1 cellular context compared by ENCODE assay signal in genomic region chr11:73307323-73308002, GRCh38.
TF ChIP-seq lines count a peak whose summit lies in the region.

No MANE protein-coding gene starts in this region.

TF ChIP-seq in HepG2, 621 proteins besides CTCF, POLR2A, EP300 and RAD21 (continued from another document and continues in another):
- TF ChIP-seq, protein P1, sequence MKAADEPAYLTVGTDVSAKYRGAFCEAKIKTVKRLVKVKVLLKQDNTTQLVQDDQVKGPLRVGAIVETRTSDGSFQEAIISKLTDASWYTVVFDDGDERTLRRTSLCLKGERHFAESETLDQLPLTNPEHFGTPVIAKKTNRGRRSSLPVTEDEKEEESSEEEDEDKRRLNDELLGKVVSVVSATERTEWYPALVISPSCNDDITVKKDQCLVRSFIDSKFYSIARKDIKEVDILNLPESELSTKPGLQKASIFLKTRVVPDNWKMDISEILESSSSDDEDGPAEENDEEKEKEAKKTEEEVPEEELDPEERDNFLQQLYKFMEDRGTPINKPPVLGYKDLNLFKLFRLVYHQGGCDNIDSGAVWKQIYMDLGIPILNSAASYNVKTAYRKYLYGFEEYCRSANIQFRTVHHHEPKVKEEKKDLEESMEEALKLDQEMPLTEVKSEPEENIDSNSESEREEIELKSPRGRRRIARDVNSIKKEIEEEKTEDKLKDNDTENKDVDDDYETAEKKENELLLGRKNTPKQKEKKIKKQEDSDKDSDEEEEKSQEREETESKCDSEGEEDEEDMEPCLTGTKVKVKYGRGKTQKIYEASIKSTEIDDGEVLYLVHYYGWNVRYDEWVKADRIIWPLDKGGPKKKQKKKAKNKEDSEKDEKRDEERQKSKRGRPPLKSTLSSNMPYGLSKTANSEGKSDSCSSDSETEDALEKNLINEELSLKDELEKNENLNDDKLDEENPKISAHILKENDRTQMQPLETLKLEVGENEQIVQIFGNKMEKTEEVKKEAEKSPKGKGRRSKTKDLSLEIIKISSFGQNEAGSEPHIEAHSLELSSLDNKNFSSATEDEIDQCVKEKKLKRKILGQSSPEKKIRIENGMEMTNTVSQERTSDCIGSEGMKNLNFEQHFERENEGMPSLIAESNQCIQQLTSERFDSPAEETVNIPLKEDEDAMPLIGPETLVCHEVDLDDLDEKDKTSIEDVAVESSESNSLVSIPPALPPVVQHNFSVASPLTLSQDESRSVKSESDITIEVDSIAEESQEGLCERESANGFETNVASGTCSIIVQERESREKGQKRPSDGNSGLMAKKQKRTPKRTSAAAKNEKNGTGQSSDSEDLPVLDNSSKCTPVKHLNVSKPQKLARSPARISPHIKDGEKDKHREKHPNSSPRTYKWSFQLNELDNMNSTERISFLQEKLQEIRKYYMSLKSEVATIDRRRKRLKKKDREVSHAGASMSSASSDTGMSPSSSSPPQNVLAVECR (CRISPR knock-in tag; IDR thresholded peaks at IDR 0.05; ENCODE audit: borderline replicate concordance) = peak; percentile 51; the same call in 1 of the 2 replicates
- TF ChIP-seq SKI (IDR thresholded peaks at IDR 0.05; ENCODE audit: partially characterized antibody) (no peak), KAT8 (CRISPR knock-in tag; IDR thresholded peaks at IDR 0.05) (peak; percentile 49; the same call in 1 of the 2 replicates), ZNF138 (CRISPR knock-in tag; IDR thresholded peaks at IDR 0.05; ENCODE audit: low read depth) (no peak), FOSL1 (CRISPR knock-in tag; IDR thresholded peaks at IDR 0.05; ENCODE audit: borderline replicate concordance) (no peak), KLF6 (CRISPR knock-in tag; IDR thresholded peaks at IDR 0.05) (0 out of 2 replicates have a peak, but pooled peaks have one; percentile 55), ZNF569 (CRISPR knock-in tag; IDR thresholded peaks at IDR 0.05; ENCODE audit: borderline replicate concordance) (no peak), MLXIP (CRISPR knock-in tag; IDR thresholded peaks at IDR 0.05; ENCODE audit: borderline replicate concordance) (no peak), ZNF710 (CRISPR knock-in tag; IDR thresholded peaks at IDR 0.05; ENCODE audit: borderline replicate concordance) (peak; percentile 8; the same call in 1 of the 2 replicates), ZNF746 (CRISPR knock-in tag; IDR thresholded peaks at IDR 0.05) (peak; percentile 20), RBAK (CRISPR knock-in tag; IDR thresholded peaks at IDR 0.05) (no peak; the same call in 1 of the 2 replicates), KAT7 (CRISPR knock-in tag; IDR thresholded peaks at IDR 0.05; ENCODE audit: borderline replicate concordance) (0 out of 2 replicates have a peak, but pooled peaks have one; percentile 25), NFE2 (CRISPR knock-in tag; IDR thresholded peaks at IDR 0.05) (no peak), YEATS2 (CRISPR knock-in tag; IDR thresholded peaks at IDR 0.05; ENCODE audit: borderline replicate concordance) (0 out of 2 replicates have a peak, but pooled peaks have one; percentile 19), FOXA3 (CRISPR knock-in tag; IDR thresholded peaks at IDR 0.05) (0 out of 2 replicates have a peak, but pooled peaks have one; percentile 19), ZNF18 (CRISPR knock-in tag; IDR thresholded peaks at IDR 0.05; ENCODE audit: insufficient replicate concordance) (no peak), GTF2F1 (IDR thresholded peaks at IDR 0.05; ENCODE audit: low read length) (no peak), GRHL1 (CRISPR knock-in tag; conservative IDR thresholded peaks at IDR 0.05) (no peak), HOXA9 (CRISPR knock-in tag; IDR thresholded peaks at IDR 0.05; ENCODE audit: borderline replicate concordance) (no peak), ZNF335 (CRISPR knock-in tag; IDR thresholded peaks at IDR 0.05) (0 out of 2 replicates have a peak, but pooled peaks have one; percentile 22), SETDB1 (CRISPR knock-in tag; IDR thresholded peaks at IDR 0.05; ENCODE audit: borderline replicate concordance) (no peak), CEBPG (CRISPR knock-in tag; IDR thresholded peaks at IDR 0.05) (0 out of 2 replicates have a peak, but pooled peaks have one; percentile 9), ZNF674 (CRISPR knock-in tag; IDR thresholded peaks at IDR 0.05; ENCODE audit: low read depth) (no peak), BRD4 (CRISPR knock-in tag; IDR thresholded peaks at IDR 0.05) (no peak; the same call in 1 of the 2 replicates), HMGA1 (CRISPR knock-in tag; conservative IDR thresholded peaks at IDR 0.05) (no peak), ZNF362 (CRISPR knock-in tag; IDR thresholded peaks at IDR 0.05; ENCODE audit: borderline replicate concordance) (no peak), ZNF550 (CRISPR knock-in tag; IDR thresholded peaks at IDR 0.05; ENCODE audit: borderline replicate concordance) (no peak), POLR2AphosphoS5 (IDR thresholded peaks at IDR 0.05; ENCODE audit: low read depth, low read length) (peak; percentile 61; the same call in 1 of the 2 replicates), ZNF773 (CRISPR knock-in tag; IDR thresholded peaks at IDR 0.05; ENCODE audit: borderline replicate concordance) (peak; percentile 61; the same call in 1 of the 2 replicates), PHF5A (CRISPR knock-in tag; IDR thresholded peaks at IDR 0.05; ENCODE audit: low read depth, unreplicated experiment) (no peak)
- TF ChIP-seq, protein P2, sequence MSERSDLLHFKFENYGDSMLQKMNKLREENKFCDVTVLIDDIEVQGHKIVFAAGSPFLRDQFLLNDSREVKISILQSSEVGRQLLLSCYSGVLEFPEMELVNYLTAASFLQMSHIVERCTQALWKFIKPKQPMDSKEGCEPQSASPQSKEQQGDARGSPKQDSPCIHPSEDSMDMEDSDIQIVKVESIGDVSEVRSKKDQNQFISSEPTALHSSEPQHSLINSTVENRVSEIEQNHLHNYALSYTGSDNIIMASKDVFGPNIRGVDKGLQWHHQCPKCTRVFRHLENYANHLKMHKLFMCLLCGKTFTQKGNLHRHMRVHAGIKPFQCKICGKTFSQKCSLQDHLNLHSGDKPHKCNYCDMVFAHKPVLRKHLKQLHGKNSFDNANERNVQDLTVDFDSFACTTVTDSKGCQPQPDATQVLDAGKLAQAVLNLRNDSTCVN (CRISPR knock-in tag; IDR thresholded peaks at IDR 0.05; ENCODE audit: borderline replicate concordance) = no peak; the same call in 1 of the 2 replicates
- TF ChIP-seq, protein P3, sequence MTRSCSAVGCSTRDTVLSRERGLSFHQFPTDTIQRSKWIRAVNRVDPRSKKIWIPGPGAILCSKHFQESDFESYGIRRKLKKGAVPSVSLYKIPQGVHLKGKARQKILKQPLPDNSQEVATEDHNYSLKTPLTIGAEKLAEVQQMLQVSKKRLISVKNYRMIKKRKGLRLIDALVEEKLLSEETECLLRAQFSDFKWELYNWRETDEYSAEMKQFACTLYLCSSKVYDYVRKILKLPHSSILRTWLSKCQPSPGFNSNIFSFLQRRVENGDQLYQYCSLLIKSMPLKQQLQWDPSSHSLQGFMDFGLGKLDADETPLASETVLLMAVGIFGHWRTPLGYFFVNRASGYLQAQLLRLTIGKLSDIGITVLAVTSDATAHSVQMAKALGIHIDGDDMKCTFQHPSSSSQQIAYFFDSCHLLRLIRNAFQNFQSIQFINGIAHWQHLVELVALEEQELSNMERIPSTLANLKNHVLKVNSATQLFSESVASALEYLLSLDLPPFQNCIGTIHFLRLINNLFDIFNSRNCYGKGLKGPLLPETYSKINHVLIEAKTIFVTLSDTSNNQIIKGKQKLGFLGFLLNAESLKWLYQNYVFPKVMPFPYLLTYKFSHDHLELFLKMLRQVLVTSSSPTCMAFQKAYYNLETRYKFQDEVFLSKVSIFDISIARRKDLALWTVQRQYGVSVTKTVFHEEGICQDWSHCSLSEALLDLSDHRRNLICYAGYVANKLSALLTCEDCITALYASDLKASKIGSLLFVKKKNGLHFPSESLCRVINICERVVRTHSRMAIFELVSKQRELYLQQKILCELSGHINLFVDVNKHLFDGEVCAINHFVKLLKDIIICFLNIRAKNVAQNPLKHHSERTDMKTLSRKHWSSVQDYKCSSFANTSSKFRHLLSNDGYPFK (CRISPR knock-in tag; IDR thresholded peaks at IDR 0.05; ENCODE audit: borderline replicate concordance) = 0 out of 2 replicates have a peak, but pooled peaks have one; percentile 41
- TF ChIP-seq, protein P4, sequence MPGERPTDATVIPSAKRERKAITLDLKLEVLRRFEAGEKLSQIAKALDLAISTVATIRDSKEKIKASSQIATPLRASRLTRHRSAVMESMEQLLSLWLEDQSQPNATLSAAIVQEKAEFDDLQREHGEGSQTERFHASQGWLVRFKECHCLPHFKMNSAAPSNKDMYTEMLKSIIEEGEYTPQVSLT (CRISPR knock-in tag; IDR thresholded peaks at IDR 0.05; ENCODE audit: borderline replicate concordance, low read depth) = no peak
- TF ChIP-seq, protein P5, sequence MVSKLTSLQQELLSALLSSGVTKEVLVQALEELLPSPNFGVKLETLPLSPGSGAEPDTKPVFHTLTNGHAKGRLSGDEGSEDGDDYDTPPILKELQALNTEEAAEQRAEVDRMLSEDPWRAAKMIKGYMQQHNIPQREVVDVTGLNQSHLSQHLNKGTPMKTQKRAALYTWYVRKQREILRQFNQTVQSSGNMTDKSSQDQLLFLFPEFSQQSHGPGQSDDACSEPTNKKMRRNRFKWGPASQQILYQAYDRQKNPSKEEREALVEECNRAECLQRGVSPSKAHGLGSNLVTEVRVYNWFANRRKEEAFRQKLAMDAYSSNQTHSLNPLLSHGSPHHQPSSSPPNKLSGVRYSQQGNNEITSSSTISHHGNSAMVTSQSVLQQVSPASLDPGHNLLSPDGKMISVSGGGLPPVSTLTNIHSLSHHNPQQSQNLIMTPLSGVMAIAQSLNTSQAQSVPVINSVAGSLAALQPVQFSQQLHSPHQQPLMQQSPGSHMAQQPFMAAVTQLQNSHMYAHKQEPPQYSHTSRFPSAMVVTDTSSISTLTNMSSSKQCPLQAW (CRISPR knock-in tag; IDR thresholded peaks at IDR 0.05) = peak; percentile 64; the same call in 1 of the 2 replicates
